ENCODE assay signal across 8 cellular contexts in the genomic region with DNA sequence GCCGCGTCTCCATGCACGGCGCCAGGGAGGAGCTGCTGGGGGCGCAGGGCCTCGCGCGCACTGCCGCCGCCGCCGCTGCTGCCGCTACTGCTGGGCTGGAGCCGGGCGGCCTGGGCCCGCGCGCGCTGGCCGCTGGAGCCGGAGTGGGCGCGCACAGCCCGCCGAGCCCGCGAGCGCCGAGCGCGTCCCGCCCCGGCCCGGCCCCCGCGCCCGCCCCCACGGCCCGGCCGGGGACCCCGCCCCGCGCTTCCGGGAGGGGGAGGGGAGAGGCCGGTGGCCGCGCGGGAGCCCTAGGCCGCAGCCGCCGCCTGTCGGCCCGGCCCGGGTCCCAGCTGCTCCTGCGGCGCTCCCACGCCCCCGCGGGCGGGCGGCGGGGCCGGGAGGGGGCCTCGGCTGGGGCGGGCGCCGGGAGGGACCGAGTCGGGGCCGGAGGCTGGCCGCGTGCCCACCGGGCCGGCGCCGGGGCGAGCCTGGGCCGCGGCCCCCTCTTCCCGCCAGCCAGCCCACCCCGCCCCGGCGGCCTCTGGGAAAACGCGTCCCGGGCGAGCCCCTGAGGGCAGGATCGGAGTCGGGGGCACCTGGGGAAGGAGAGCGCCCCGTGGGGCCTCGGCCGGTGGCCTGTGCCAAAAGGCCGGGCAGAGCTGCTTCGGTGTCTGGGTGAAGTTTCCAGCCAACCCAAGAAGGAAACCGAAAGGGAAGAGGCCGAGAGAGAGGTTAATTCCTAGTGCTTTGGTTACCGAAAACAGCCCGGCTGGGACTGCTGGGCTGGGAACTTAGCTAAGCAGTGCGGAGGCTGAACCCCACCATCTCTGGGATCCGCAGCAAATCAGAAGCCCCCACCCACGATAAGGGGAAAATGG.
A peak's percentile ranks its signal among the peaks of the same experiment; 100 is the strongest.
DNase-seq lines count a peak whose midpoint lies in the region; ATAC-seq lines count a peak whose summit lies in the region.

Gene STK24, minus strand, starts transcription at position 145 of the 860 bp plus-strand sequence. CDS start 321 bp downstream, outside the sequence.

- H3K4me1 ChIP-seq in effector memory CD4-positive, alpha-beta T cell (ENCODE audit: control insufficient read depth, insufficient read depth, low read length, poor library complexity, severe bottlenecking), result peaks cover 22% of the 10 kb centered on the region

- DNase-seq in AG08395 (ENCODE audit: low spot score), result peak; percentile 87
- peak; percentile 74 to 94 for DNase-seq in NCI-H526 (lab: John Stamatoyannopoulos, UW)
- DNase-seq in activated CD8-positive, alpha-beta memory T cell treated with anti-CD3 and anti-CD28 coated beads for 24 hours, result peak; percentile 85
- peak; percentile 32 to 53 (median 50) for DNase-seq in effector memory CD4-positive, alpha-beta T cell
- peak; percentile 76 for DNase-seq in medulla oblongata (ENCODE audit: extremely low spot score)
- peak; percentile 11 to 46 for DNase-seq in stimulated activated CD8-positive, alpha-beta memory T cell treated with anti-CD3 and anti-CD28 coated beads, Interleukin-2, amount 100 ng/mL, for 1 hour (ENCODE audit: low read depth in 2 of 2)

- ATAC-seq in GM18511 (IDR thresholded peaks at IDR 0.05; ENCODE audit: unreplicated experiment), result peak; percentile 69
- ATAC-seq in HG02943 (IDR thresholded peaks at IDR 0.05; ENCODE audit: low read depth, unreplicated experiment), result peak; percentile 52

- H3K36me3 ChIP-seq in effector memory CD4-positive, alpha-beta T cell (ENCODE audit: control insufficient read depth, insufficient read depth, low read length), result no peaks in the 10 kb centered on the region

- no peaks in the 10 kb centered on the region for H3K9me3 ChIP-seq in effector memory CD4-positive, alpha-beta T cell (ENCODE audit: control insufficient read depth, low read length)

- H3K27me3 ChIP-seq in effector memory CD4-positive, alpha-beta T cell (replicated peaks; ENCODE audit: control insufficient read depth, insufficient read depth, low read length, poor library complexity, severe bottlenecking), result no peaks in the 10 kb centered on the region

- peak within 1 kb of the TSS; percentile 94 for H3K4me3 ChIP-seq in effector memory CD4-positive, alpha-beta T cell (ENCODE audit: insufficient read depth, low read depth, low read length, poor library complexity, severe bottlenecking)

- peak within 1 kb of the TSS; percentile 83 for H3K27ac ChIP-seq in effector memory CD4-positive, alpha-beta T cell (ENCODE audit: insufficient read depth, low read length, poor library complexity, severe bottlenecking)

Comparison
In these comparisons a context has a peak if more than half of its experiments do, and no peak if none do; other contexts are left out.
1. Peak in every context shown above with its lines: DNase-seq, ATAC-seq, H3K4me3 ChIP-seq and H3K27ac ChIP-seq.
2. DNase-seq: peak in every context shown above with its lines; median percentile 87 in AG08395; 85 in activated CD8-positive, alpha-beta memory T cell treated with anti-CD3 and anti-CD28 coated beads for 24 hours; 84 in NCI-H526; 76 in medulla oblongata; 50 in effector memory CD4-positive, alpha-beta T cell; 28 in stimulated activated CD8-positive, alpha-beta memory T cell treated with anti-CD3 and anti-CD28 coated beads, Interleukin-2, amount 100 ng/mL, for 1 hour.